Comparison of ENCODE assay signal across 8 cellular contexts in genomic region chr2:132670104-132670960, GRCh38. TPM values are rescaled to one million over a fixed set of nuclear protein-coding genes. Genes with fewer than 3 reads are reported as not detected.
A peak's percentile ranks its signal among the peaks of the same experiment; 100 is the strongest.
DNase-seq lines count a peak whose midpoint lies in the region; ATAC-seq and TF ChIP-seq lines count a peak whose summit lies in the region.

Gene LYPD1, minus strand, starts transcription at chr2:132670205. Its CDS starts 273 bp downstream, at chr2:132669932.

- H3K4me2 ChIP-seq in MM.1S (ENCODE audit: low read depth, low read length): peak within 1 kb of the TSS; percentile 22; the same call in 1 of the 2 replicates

- H3K9me2 ChIP-seq in MM.1S (replicated peaks; ENCODE audit: insufficient read depth, low read length): no peaks in the 10 kb centered on the region

- H3K4me1 Mint-ChIP-seq in dendritic cell treated with granulocyte-macrophage colony-stimulating factor and Interleukin-4, amounts not matched to agents 40 ng/mL and 50 ng/mL, for 4 days (ENCODE audit: low read depth): no peaks in the 10 kb centered on the region
- peaks cover 4% of the 10 kb centered on the region for H3K4me1 Mint-ChIP-seq in activated naive CD4-positive, alpha-beta T cell treated with anti-CD3 and anti-CD28 coated beads for 36 hours (ENCODE audit: low read depth)

- CTCF ChIA-PET in AG04450 (lab: Charles Lee): interaction anchor here (0.6 to 1.2 kb wide), 2 partner anchors 23 to 104 kb away, joined by 3 read pairs; no protein-coding TSS in a partner anchor
- CTCF ChIA-PET in activated naive CD4-positive, alpha-beta T cell treated with anti-CD3 and anti-CD28 coated beads for 36 hours (lab: Charles Lee): no interaction called here

- H3K9ac ChIP-seq in MM.1S (ENCODE audit: low read length): no peak within 1 kb of the TSS

- intact Hi-C loops in dendritic cell treated with granulocyte-macrophage colony-stimulating factor and Interleukin-4, amounts not matched to agents 40 ng/mL and 50 ng/mL, for 4 days (cut with micrococcal nuclease): no loop called here
- intact Hi-C loops in activated naive CD4-positive, alpha-beta T cell treated with anti-CD3 and anti-CD28 coated beads for 36 hours (cut with micrococcal nuclease): no loop called here

- H3K27ac ChIP-seq in AG04450 (ENCODE audit: low read depth, low read length) (peak within 1 kb of the TSS; percentile 47), MM.1S (ENCODE audit: low read length) (no peak within 1 kb of the TSS), lung (ENCODE audit: low read depth in 1 of 2, low read length in 1 of 2) (no peak within 1 kb of the TSS), upper lobe of left lung (no peak within 1 kb of the TSS)

- H3K79me2 ChIP-seq in MM.1S (ENCODE audit: low read length): no peaks in the 10 kb centered on the region

- H3K27me3 ChIP-seq in AG04450 (ENCODE audit: control insufficient read depth, insufficient read depth, low read length): no peaks in the 10 kb centered on the region
- H3K27me3 ChIP-seq in MM.1S (replicated peaks; ENCODE audit: insufficient read depth, low read length): no peaks in the 10 kb centered on the region
- H3K27me3 ChIP-seq in lung (ENCODE audit: control insufficient read depth, insufficient read depth): no peaks in the 10 kb centered on the region
- H3K27me3 ChIP-seq in upper lobe of left lung: peaks cover 0 to 34% (median 15%) of the 10 kb centered on the region in 4 donors

- H3K36me3 ChIP-seq in MM.1S (replicated peaks; ENCODE audit: insufficient read depth, low read length) (no peaks in the 10 kb centered on the region), lung (ENCODE audit: control insufficient read depth in 2 of 2, insufficient read depth in 2 of 2, low read length in 2 of 2) (no peaks in the 10 kb centered on the region), upper lobe of left lung (no peaks in the 10 kb centered on the region)

- H2AFZ ChIP-seq in MM.1S (ENCODE audit: low read length): no peak within 1 kb of the TSS

- WGBS in lung, 2 donors: 1 to 4% methylated on average over 65 to 74 of the region's 74 CpGs
- WGBS in upper lobe of left lung, 2 donors: 5% methylated on average over 55 of the region's 74 CpGs; no CpG with 5 or more reads in 1 of the 2 donors

- peaks cover 74% of the 10 kb centered on the region for H3K27me3 Mint-ChIP-seq in dendritic cell treated with granulocyte-macrophage colony-stimulating factor and Interleukin-4, amounts not matched to agents 40 ng/mL and 50 ng/mL, for 4 days
- H3K27me3 Mint-ChIP-seq in activated naive CD4-positive, alpha-beta T cell treated with anti-CD3 and anti-CD28 coated beads for 36 hours (ENCODE audit: low read depth): peaks cover 46% of the 10 kb centered on the region

- TF ChIP-seq CTCF in AG04450 (IDR thresholded peaks at IDR 0.05; ENCODE audit: low read depth, low read length) (peak; percentile 6; the same call in 1 of the 2 replicates), MM.1S (IDR thresholded peaks at IDR 0.05; ENCODE audit: low read length) (no peak), lung (IDR thresholded peaks at IDR 0.05; ENCODE audit: control extremely low read depth, extremely low read depth) (no peak), upper lobe of left lung (IDR thresholded peaks at IDR 0.05) (no peak)

- H3K4me3 ChIP-seq in AG04450 (ENCODE audit: low read depth, low read length) (peak within 1 kb of the TSS; percentile 76), MM.1S (ENCODE audit: low read length) (no peak within 1 kb of the TSS; the same call in 1 of the 2 replicates), lung (peak within 1 kb of the TSS; percentile 42), upper lobe of left lung (peak within 1 kb of the TSS; percentile 42 to 54 (median 49))

- no peaks in the 10 kb centered on the region for H4K20me1 ChIP-seq in MM.1S (ENCODE audit: insufficient read depth, low read length)

- TF ChIP-seq POLR2A in upper lobe of left lung (IDR thresholded peaks at IDR 0.05): no peak

- H3K4me3 Mint-ChIP-seq in dendritic cell treated with granulocyte-macrophage colony-stimulating factor and Interleukin-4, amounts not matched to agents 40 ng/mL and 50 ng/mL, for 4 days: peak within 1 kb of the TSS; percentile 52
- no peak within 1 kb of the TSS for H3K4me3 Mint-ChIP-seq in activated naive CD4-positive, alpha-beta T cell treated with anti-CD3 and anti-CD28 coated beads for 36 hours

- ATAC-seq in lung (ENCODE audit: insufficient read depth, low FRiP score) (peak; percentile 24), upper lobe of left lung (ENCODE audit: low FRiP score in 2 of 2) (peak; percentile 57 to 61), HG03439 (IDR thresholded peaks at IDR 0.05; ENCODE audit: unreplicated experiment) (no peak), GM18873 (IDR thresholded peaks at IDR 0.05; ENCODE audit: low FRiP score, unreplicated experiment) (no peak)

- H3K4me1 ChIP-seq in MM.1S (ENCODE audit: low read length): no peaks in the 10 kb centered on the region
- peaks cover 0 to 29% of the 10 kb centered on the region in 2 donors for H3K4me1 ChIP-seq in lung (ENCODE audit: control insufficient read depth in 2 of 2, insufficient read depth in 2 of 2, low read length in 2 of 2)
- peaks cover 21 to 34% (median 32%) of the 10 kb centered on the region in 4 donors for H3K4me1 ChIP-seq in upper lobe of left lung

- no peaks in the 10 kb centered on the region for H3F3A ChIP-seq in MM.1S (ENCODE audit: insufficient read depth, low read length)

- no peak within 1 kb of the TSS for H3K27ac Mint-ChIP-seq in dendritic cell treated with granulocyte-macrophage colony-stimulating factor and Interleukin-4, amounts not matched to agents 40 ng/mL and 50 ng/mL, for 4 days
- H3K27ac Mint-ChIP-seq in activated naive CD4-positive, alpha-beta T cell treated with anti-CD3 and anti-CD28 coated beads for 36 hours: no peak within 1 kb of the TSS

- no peaks in the 10 kb centered on the region for H3K36me3 Mint-ChIP-seq in dendritic cell treated with granulocyte-macrophage colony-stimulating factor and Interleukin-4, amounts not matched to agents 40 ng/mL and 50 ng/mL, for 4 days (ENCODE audit: low read depth)
- peaks cover 1% of the 10 kb centered on the region for H3K36me3 Mint-ChIP-seq in activated naive CD4-positive, alpha-beta T cell treated with anti-CD3 and anti-CD28 coated beads for 36 hours (ENCODE audit: low read depth)

- H3K9me3 ChIP-seq in AG04450 (ENCODE audit: control insufficient read depth, insufficient read depth, low read length) (no peaks in the 10 kb centered on the region), MM.1S (replicated peaks; ENCODE audit: insufficient read depth, low read length) (no peaks in the 10 kb centered on the region), lung (ENCODE audit: control insufficient read depth in 2 of 2, insufficient read depth in 1 of 2, low read length in 1 of 2) (peaks cover 0 to 2% of the 10 kb centered on the region in 2 donors), upper lobe of left lung (no peaks in the 10 kb centered on the region)

- POLR2A ChIA-PET in AG04450 (lab: Yijun Ruan, JAX): no interaction called here

- DNase-seq in AG04450 (ENCODE audit: low read depth, low spot score) (no peak), MM.1S (no peak), lung (ENCODE audit: low spot score) (no peak), upper lobe of left lung (peak in 1 of 2 donors; percentile 84)
- DNase-seq in activated naive CD4-positive, alpha-beta T cell treated with anti-CD3 and anti-CD28 coated beads for 36 hours: no peak

- no peaks in the 10 kb centered on the region for H3K9me3 Mint-ChIP-seq in dendritic cell treated with granulocyte-macrophage colony-stimulating factor and Interleukin-4, amounts not matched to agents 40 ng/mL and 50 ng/mL, for 4 days
- no peaks in the 10 kb centered on the region for H3K9me3 Mint-ChIP-seq in activated naive CD4-positive, alpha-beta T cell treated with anti-CD3 and anti-CD28 coated beads for 36 hours

- no peak for TF ChIP-seq EP300 in upper lobe of left lung (IDR thresholded peaks at IDR 0.05)

RNA-seq across cellular contexts. Expression of gene LYPD1, which starts in this region (rescaled TPM):
- polyA plus RNA-seq in AG04450 (2011; rRNA removed) (60.3 and 64.7 TPM in 2 replicates), lung (1 to 10 TPM; 1.2 to 5.6 TPM)
- polyA minus RNA-seq in AG04450 (2011; rRNA and poly(A)+ RNA removed): 45.6 and 55.1 TPM in 2 replicates
- total RNA-seq in lung (1 to 10 TPM in 1 of 2 donors, under 1 TPM in 1; 0.28 to 6.6 TPM), upper lobe of left lung (1 to 10 TPM in 4 of 6 donors, under 1 TPM in 2; 0.89 to 1.4 (median 1.1) TPM)
- total RNA-seq in activated naive CD4-positive, alpha-beta T cell treated with anti-CD3 and anti-CD28 coated beads for 36 hours: not detected

Comparison
In these comparisons a context has a peak if more than half of its experiments do, and no peak if none do; other contexts are left out.
1. ATAC-seq: peak in lung (single experiment) and upper lobe of left lung (2 of 2); none in HG03439 (single experiment) and GM18873 (single experiment).